ENCODE assay signal across 8 cellular contexts in genomic region chr2:74178211-74179062, GRCh38. TPM values are rescaled to one million over a fixed set of nuclear protein-coding genes. Genes with fewer than 3 reads are reported as not detected.
DNase-seq lines count a peak whose midpoint lies in the region; ATAC-seq, FAIRE-seq and TF ChIP-seq lines count a peak whose summit lies in the region.

TSS of gene MOB1A (minus strand) at chr2:74178879. CDS start at chr2:74178674, 205 bp downstream.

- no peak for FAIRE-seq in bronchial epithelial cell (lab: Jason Lieb, UNC)
- FAIRE-seq in small intestine (lab: Jason Lieb, UNC): no peak

- peak within 1 kb of the TSS; percentile 96 for H3K9ac ChIP-seq in iPS-20b (ENCODE audit: low read depth, low read length)

- no peaks in the 10 kb centered on the region for H3K27me3 ChIP-seq in bronchial epithelial cell (ENCODE audit: control insufficient read depth, insufficient read depth, low read length)
- H3K27me3 ChIP-seq in iPS-20b (ENCODE audit: insufficient read depth, low read length): no peaks in the 10 kb centered on the region
- H3K27me3 ChIP-seq in small intestine (ENCODE audit: control insufficient read depth in 2 of 2, insufficient read depth in 2 of 2, low read length in 2 of 2): no peaks in the 10 kb centered on the region

- no peak for TF ChIP-seq CTCF in AG04449 (IDR thresholded peaks at IDR 0.05; ENCODE audit: insufficient read depth, low read length, missing control alignments)
- TF ChIP-seq CTCF in WI38 (IDR thresholded peaks at IDR 0.05; ENCODE audit: low read depth, low read length): no peak
- no peak for TF ChIP-seq CTCF in bronchial epithelial cell (IDR thresholded peaks at IDR 0.05; ENCODE audit: insufficient read depth, low read length, severe bottlenecking)

- H3K27ac ChIP-seq in iPS-20b (ENCODE audit: low read length): peak within 1 kb of the TSS; percentile 58
- peak within 1 kb of the TSS; percentile 89 to 97 for H3K27ac ChIP-seq in small intestine (ENCODE audit: low read depth in 1 of 2, low read length in 1 of 2)

- H3K4me3 ChIP-seq in AG04449 (ENCODE audit: low read depth, low read length) (peak within 1 kb of the TSS; percentile 77), WI38 (ENCODE audit: low read depth, low read length) (peak within 1 kb of the TSS; percentile 92), bronchial epithelial cell (ENCODE audit: low read depth, low read length) (peak within 1 kb of the TSS; percentile 90), iPS-20b (ENCODE audit: low read length) (peak within 1 kb of the TSS; percentile 97), small intestine (ENCODE audit: low read depth in 1 of 2, low read length in 2 of 2) (peak within 1 kb of the TSS; percentile 85 to 90)

- CTCF ChIA-PET in AG04449 (lab: Yijun Ruan, JAX): interaction anchor here (0.7 to 6.3 kb wide), 11 partner anchors 10 to 354 kb away, joined by 3 to 31 read pairs (median 5); partner anchors contain the start of genes BOLA3 and MTHFD2

- H3K36me3 ChIP-seq in bronchial epithelial cell (ENCODE audit: control insufficient read depth, insufficient read depth, low read length) (no peaks in the 10 kb centered on the region), iPS-20b (ENCODE audit: insufficient read depth, low read depth, low read length) (0 out of 2 replicates have a peak, but pooled peaks cover 5% of the 10 kb centered on the region), small intestine (ENCODE audit: control insufficient read depth in 2 of 2, insufficient read depth in 2 of 2, low read length in 2 of 2) (no peaks in the 10 kb centered on the region)

- POLR2A ChIA-PET in AG04449 (lab: Yijun Ruan, JAX): interaction anchor here (0.7 to 1.9 kb wide), 10 partner anchors 10 to 944 kb away, joined by 3 to 29 read pairs (median 4); partner anchors contain the start of genes BOLA3, CCT7 and MTHFD2

- peak; percentile 91 for ATAC-seq in GM18907 (IDR thresholded peaks at IDR 0.05; ENCODE audit: unreplicated experiment)
- peak; percentile 82 for ATAC-seq in HG03159 (IDR thresholded peaks at IDR 0.05; ENCODE audit: unreplicated experiment)

- peak; percentile 85 for DNase-seq in AG04449 (ENCODE audit: low read depth, low spot score)
- peak; percentile 98 for DNase-seq in NCI-H2227 treated with DMSO at 0.1 percent for 48 hours (lab: John Stamatoyannopoulos, UW)
- DNase-seq in bronchial epithelial cell (ENCODE audit: low read depth): peak; percentile 95
- DNase-seq in small intestine: peak; percentile 99

- WGBS in small intestine, 3 donors: 0 to 1% (median 0%) methylated on average over 65 to 84 of the region's 84 CpGs

- H3K4me1 ChIP-seq in iPS-20b (ENCODE audit: insufficient read depth, low read length) (peaks cover 7% of the 10 kb centered on the region; the same call in 1 of the 2 replicates), small intestine (ENCODE audit: control insufficient read depth in 2 of 2, insufficient read depth in 1 of 2, low read depth in 1 of 2, low read length in 1 of 2) (no peaks in the 10 kb centered on the region)

- H3K9me3 ChIP-seq in iPS-20b (ENCODE audit: insufficient read depth, low read depth, low read length) (no peaks in the 10 kb centered on the region), small intestine (ENCODE audit: control insufficient read depth, low read depth) (no peaks in the 10 kb centered on the region)

RNA-seq across cellular contexts. Expression of gene MOB1A, which starts in this region (rescaled TPM):
- total RNA-seq in bronchial epithelial cell: 71.1 and 80.1 TPM in 2 replicates
- polyA plus RNA-seq in small intestine: 10 to 100 TPM; 41.3 to 50.1 (median 43.9) TPM

Comparison
In these comparisons a context has a peak if more than half of its experiments do, and no peak if none do; other contexts are left out.
1. Peak in every context shown above with its lines: DNase-seq, ATAC-seq, H3K4me3 ChIP-seq and H3K27ac ChIP-seq.